10 cellular contexts compared by ENCODE assay signal in genomic region chr4:152594981-152595916, GRCh38. TPM values are rescaled to one million over a fixed set of nuclear protein-coding genes. Genes with fewer than 3 reads are reported as not detected.
DNase-seq lines count a peak whose midpoint lies in the region; ATAC-seq and TF ChIP-seq lines count a peak whose summit lies in the region.
"Had no signal": no experiment of that assay in that cellular context is flagged by ENCODE, and none has a peak within 500 bp of the region (broad histone marks: within the 10 kb centered on the region; RNA-seq: fewer than 3 reads in every experiment).

No MANE protein-coding gene starts in this region.

- no peaks in the 10 kb centered on the region for H3K36me3 Mint-ChIP-seq in activated CD4-positive, alpha-beta T cell treated with anti-CD3 and anti-CD28 coated beads for 36 hours (ENCODE audit: low read depth)

- H3K4me3 ChIP-seq in endocrine pancreas (ENCODE audit: control insufficient read depth, insufficient read depth, low read length) (peak overlapping the region; percentile 9), Karpas-422 (ENCODE audit: low read length) (no peak overlapping the region), foreskin fibroblast (ENCODE audit: low read depth in 1 of 2, low read length in 2 of 2) (no peak overlapping the region)

- H3K9me3 ChIP-seq in endocrine pancreas (ENCODE audit: control insufficient read depth, low read length) (no peaks in the 10 kb centered on the region), Karpas-422 (ENCODE audit: low read length) (no peaks in the 10 kb centered on the region)

- H3K4me3 Mint-ChIP-seq in activated CD4-positive, alpha-beta T cell treated with anti-CD3 and anti-CD28 coated beads for 36 hours: no peak overlapping the region
- H3K4me3 Mint-ChIP-seq: activated CD4-positive, alpha-beta T cell treated with anti-CD3 and anti-CD28 coated beads, Interleukin-2, amount 10 ng/mL, durations not matched to agents 24 days and 14 days had no signal

- no peaks in the 10 kb centered on the region for H4K20me1 ChIP-seq in Karpas-422 (ENCODE audit: insufficient read depth, low read depth, low read length)

- no peak overlapping the region for H3K9ac ChIP-seq in endocrine pancreas (ENCODE audit: control insufficient read depth, insufficient read depth, low read length)
- H3K9ac ChIP-seq in Karpas-422 (ENCODE audit: low read length): no peak overlapping the region

- intact Hi-C loops in left ventricle myocardium superior (cut with micrococcal nuclease): no loop called here
- intact Hi-C loops in activated CD4-positive, alpha-beta T cell treated with anti-CD3 and anti-CD28 coated beads for 36 hours (cut with DNase I, micrococcal nuclease): no loop called here

- ATAC-seq in GM18519 (IDR thresholded peaks at IDR 0.05; ENCODE audit: low FRiP score, unreplicated experiment): peak; percentile 62
- ATAC-seq in HG02623 (IDR thresholded peaks at IDR 0.05; ENCODE audit: unreplicated experiment): peak; percentile 75
- ATAC-seq in left ventricle myocardium superior: no peak
- no peak for ATAC-seq in activated CD4-positive, alpha-beta T cell treated with anti-CD3 and anti-CD28 coated beads for 36 hours

- H3K27me3 ChIP-seq in endocrine pancreas (ENCODE audit: control insufficient read depth, insufficient read depth, low read length): no peaks in the 10 kb centered on the region
- H3K27me3 ChIP-seq in Karpas-422 (ENCODE audit: low read length): no peaks in the 10 kb centered on the region

- no peak overlapping the region for H3K27ac Mint-ChIP-seq in activated CD4-positive, alpha-beta T cell treated with anti-CD3 and anti-CD28 coated beads for 36 hours
- H3K27ac Mint-ChIP-seq: activated CD4-positive, alpha-beta T cell treated with anti-CD3 and anti-CD28 coated beads, Interleukin-2, amount 10 ng/mL, durations not matched to agents 24 days and 14 days had no signal

- TF ChIP-seq CTCF in foreskin fibroblast (IDR thresholded peaks at IDR 0.05; ENCODE audit: low read depth, low read length): no peak

- peaks cover 11% of the 10 kb centered on the region for H3K4me1 Mint-ChIP-seq in activated CD4-positive, alpha-beta T cell treated with anti-CD3 and anti-CD28 coated beads for 36 hours

- H3K36me3 ChIP-seq in endocrine pancreas (ENCODE audit: control insufficient read depth, insufficient read depth, low read length) (no peaks in the 10 kb centered on the region), Karpas-422 (ENCODE audit: insufficient read depth, low read length) (no peaks in the 10 kb centered on the region)

- H2AFZ ChIP-seq in Karpas-422 (ENCODE audit: low read length): no peak overlapping the region

- peaks cover 5% of the 10 kb centered on the region for H3K27me3 Mint-ChIP-seq in activated CD4-positive, alpha-beta T cell treated with anti-CD3 and anti-CD28 coated beads for 36 hours

- POLR2A ChIA-PET in activated CD4-positive, alpha-beta T cell treated with anti-CD3 and anti-CD28 coated beads for 36 hours (lab: Charles Lee): no interaction called here

- H3K4me1 ChIP-seq in endocrine pancreas (ENCODE audit: control insufficient read depth, insufficient read depth, low read length) (peaks cover 14% of the 10 kb centered on the region), Karpas-422 (ENCODE audit: low read length) (no peaks in the 10 kb centered on the region)

- H3K4me2 ChIP-seq in Karpas-422 (ENCODE audit: low read depth, low read length, poor library complexity, severe bottlenecking): no peak overlapping the region

- H3K9me2 ChIP-seq in Karpas-422 (replicated peaks; ENCODE audit: insufficient read depth, low read length): no peaks in the 10 kb centered on the region

- H3K27ac ChIP-seq in Karpas-422 (ENCODE audit: low read length): no peak overlapping the region

- CTCF ChIA-PET in activated CD4-positive, alpha-beta T cell treated with anti-CD3 and anti-CD28 coated beads for 36 hours (lab: Charles Lee): interaction anchor here (0.8 to 1.2 kb wide), 2 partner anchors 11 to 94 kb away, joined by 3 read pairs; no protein-coding TSS in a partner anchor

- H3K79me2 ChIP-seq in Karpas-422 (ENCODE audit: low read length): no peaks in the 10 kb centered on the region

- DNase-seq in NCI-H1105 (lab: John Stamatoyannopoulos, UW) (peak; percentile 52), left ventricle myocardium superior (no peak), Karpas-422 (no peak), foreskin fibroblast (no peak)
- DNase-seq in activated CD4-positive, alpha-beta T cell treated with anti-CD3 and anti-CD28 coated beads for 36 hours: no peak
- DNase-seq: activated CD4-positive, alpha-beta T cell treated with anti-CD3 and anti-CD28 coated beads, Interleukin-2, amount 10 ng/mL, durations not matched to agents 24 days and 14 days; GDM1 had no signal

- no peaks in the 10 kb centered on the region for H3K9me3 Mint-ChIP-seq in activated CD4-positive, alpha-beta T cell treated with anti-CD3 and anti-CD28 coated beads for 36 hours (ENCODE audit: low read depth)
- H3K9me3 Mint-ChIP-seq: activated CD4-positive, alpha-beta T cell treated with anti-CD3 and anti-CD28 coated beads, Interleukin-2, amount 10 ng/mL, durations not matched to agents 24 days and 14 days had no signal

RNA-seq across cellular contexts. Expression of gene FBXW7, which starts 59.4 kb away (rescaled TPM):
- total RNA-seq in left ventricle myocardium superior: 59.4 TPM
- 10 to 100 TPM; 29.8 to 31.6 TPM for total RNA-seq in activated CD4-positive, alpha-beta T cell treated with anti-CD3 and anti-CD28 coated beads for 36 hours
- total RNA-seq in Karpas-422 (2014; rRNA removed; shearing (Covaris generic); ENCODE audit: low replicate concordance): 30.9 and 44.4 TPM in 2 replicates

Comparison
In these comparisons a context has a peak if more than half of its experiments do, and no peak if none do; other contexts are left out.
1. ATAC-seq: peak in GM18519 (single experiment) and HG02623 (single experiment); none in left ventricle myocardium superior (single experiment) and activated CD4-positive, alpha-beta T cell treated with anti-CD3 and anti-CD28 coated beads for 36 hours (single experiment).